ENCODE assay signal across 15 cellular contexts in genomic region chr17:80374732-80375118, GRCh38. TPM values are rescaled to one million over a fixed set of nuclear protein-coding genes. Genes with fewer than 3 reads are reported as not detected.
DNase-seq lines count a peak whose midpoint lies in the region; ATAC-seq and TF ChIP-seq lines count a peak whose summit lies in the region.
"Had no signal": no experiment of that assay in that cellular context is flagged by ENCODE, and none has a peak within 500 bp of the region (broad histone marks: within the 10 kb centered on the region; RNA-seq: fewer than 3 reads in every experiment).

No MANE protein-coding gene starts in this region.

- H3K36me3 Mint-ChIP-seq in activated CD4-positive, alpha-beta memory T cell treated with anti-CD3 and anti-CD28 coated beads for 36 hours: peaks cover 87% of the 10 kb centered on the region
- H3K36me3 Mint-ChIP-seq in activated CD4-positive, alpha-beta memory T cell treated with anti-CD3 and anti-CD28 coated beads, Interleukin-2, amount 10 ng/mL, durations not matched to agents 7 days and 5 days (ENCODE audit: low read depth): peaks cover 95% of the 10 kb centered on the region
- H3K36me3 Mint-ChIP-seq in natural killer cell treated with Interleukin-12 subunit alpha and Interleukin-12 subunit beta and Interleukin-15 and Interleukin-18, amount 100 ng/mL, for 72 hours: peaks cover 53% of the 10 kb centered on the region
- peaks cover 8% of the 10 kb centered on the region for H3K36me3 Mint-ChIP-seq in natural killer cell
- H3K36me3 Mint-ChIP-seq in activated T-helper 17 cell treated with anti-CD3 and anti-CD28 coated beads, Interleukin-2, amount 50 U/mL, for 72 hours (ENCODE audit: low read depth): peaks cover 100% of the 10 kb centered on the region

- no peak for ATAC-seq in natural killer cell treated with Interleukin-12 subunit alpha and Interleukin-12 subunit beta and Interleukin-15 and Interleukin-18, amount 100 ng/mL, for 72 hours
- ATAC-seq in natural killer cell (no peak), GM19351 (IDR thresholded peaks at IDR 0.05; ENCODE audit: unreplicated experiment) (no peak), Right ventricle myocardium superior (ENCODE audit: poor library complexity) (no peak)
- ATAC-seq in activated T-helper 17 cell treated with anti-CD3 and anti-CD28 coated beads, Interleukin-2, amount 50 U/mL, for 72 hours (replicated peaks): no peak

- peak overlapping the region; percentile 28 for H3K27ac Mint-ChIP-seq in activated CD4-positive, alpha-beta memory T cell treated with anti-CD3 and anti-CD28 coated beads for 36 hours
- no peak overlapping the region for H3K27ac Mint-ChIP-seq in activated CD4-positive, alpha-beta memory T cell treated with anti-CD3 and anti-CD28 coated beads, Interleukin-2, amount 10 ng/mL, durations not matched to agents 7 days and 5 days
- peak overlapping the region; percentile 21 to 63 for H3K27ac Mint-ChIP-seq in natural killer cell treated with Interleukin-12 subunit alpha and Interleukin-12 subunit beta and Interleukin-15 and Interleukin-18, amount 100 ng/mL, for 72 hours
- H3K27ac Mint-ChIP-seq in natural killer cell: peak overlapping the region in 1 of 2 donors; percentile 26
- peak overlapping the region; percentile 28 for H3K27ac Mint-ChIP-seq in activated T-helper 17 cell treated with anti-CD3 and anti-CD28 coated beads, Interleukin-2, amount 50 U/mL, for 72 hours
- H3K27ac Mint-ChIP-seq: CD4-positive, alpha-beta T cell; HFFc6 had no signal

- intact Hi-C loops in activated CD4-positive, alpha-beta memory T cell treated with anti-CD3 and anti-CD28 coated beads for 36 hours (cut with micrococcal nuclease): no loop called here
- intact Hi-C loops in natural killer cell (cut with micrococcal nuclease) (no loop called here), Right ventricle myocardium superior (cut with DNase I) (no loop called here)

- POLR2A ChIA-PET in activated CD4-positive, alpha-beta memory T cell treated with anti-CD3 and anti-CD28 coated beads for 36 hours (lab: Charles Lee): no interaction called here
- POLR2A ChIA-PET in activated CD4-positive, alpha-beta memory T cell treated with anti-CD3 and anti-CD28 coated beads, Interleukin-2, amount 10 ng/mL, durations not matched to agents 7 days and 5 days (lab: Charles Lee): interaction anchor here (1.0 to 2.0 kb wide), 2 partner anchors 10 to 13 kb away, joined by 3 to 6 read pairs; no protein-coding TSS in a partner anchor

- H3K9me3 Mint-ChIP-seq in activated CD4-positive, alpha-beta memory T cell treated with anti-CD3 and anti-CD28 coated beads for 36 hours: no peaks in the 10 kb centered on the region
- no peaks in the 10 kb centered on the region for H3K9me3 Mint-ChIP-seq in activated CD4-positive, alpha-beta memory T cell treated with anti-CD3 and anti-CD28 coated beads, Interleukin-2, amount 10 ng/mL, durations not matched to agents 7 days and 5 days
- H3K9me3 Mint-ChIP-seq in natural killer cell treated with Interleukin-12 subunit alpha and Interleukin-12 subunit beta and Interleukin-15 and Interleukin-18, amount 100 ng/mL, for 72 hours: no peaks in the 10 kb centered on the region
- H3K9me3 Mint-ChIP-seq in natural killer cell: no peaks in the 10 kb centered on the region
- H3K9me3 Mint-ChIP-seq in activated T-helper 17 cell treated with anti-CD3 and anti-CD28 coated beads, Interleukin-2, amount 50 U/mL, for 72 hours: no peaks in the 10 kb centered on the region
- H3K9me3 Mint-ChIP-seq: CD4-positive, alpha-beta T cell; HFFc6 had no signal

- TF ChIP-seq CTCF in natural killer cell (IDR thresholded peaks at IDR 0.05) (no peak), GM20000 (IDR thresholded peaks at IDR 0.05; ENCODE audit: extremely low read depth, missing control alignments) (no peak)

- CTCF ChIA-PET in activated CD4-positive, alpha-beta memory T cell treated with anti-CD3 and anti-CD28 coated beads for 36 hours (lab: Charles Lee): no interaction called here
- CTCF ChIA-PET in activated CD4-positive, alpha-beta memory T cell treated with anti-CD3 and anti-CD28 coated beads, Interleukin-2, amount 10 ng/mL, durations not matched to agents 7 days and 5 days (lab: Charles Lee): no interaction called here

- H3K4me3 Mint-ChIP-seq in activated CD4-positive, alpha-beta memory T cell treated with anti-CD3 and anti-CD28 coated beads for 36 hours: no peak overlapping the region
- no peak overlapping the region for H3K4me3 Mint-ChIP-seq in activated CD4-positive, alpha-beta memory T cell treated with anti-CD3 and anti-CD28 coated beads, Interleukin-2, amount 10 ng/mL, durations not matched to agents 7 days and 5 days
- H3K4me3 Mint-ChIP-seq in natural killer cell treated with Interleukin-12 subunit alpha and Interleukin-12 subunit beta and Interleukin-15 and Interleukin-18, amount 100 ng/mL, for 72 hours: no peak overlapping the region
- H3K4me3 Mint-ChIP-seq in natural killer cell: no peak overlapping the region
- no peak overlapping the region for H3K4me3 Mint-ChIP-seq in activated T-helper 17 cell treated with anti-CD3 and anti-CD28 coated beads, Interleukin-2, amount 50 U/mL, for 72 hours
- H3K4me3 Mint-ChIP-seq: CD4-positive, alpha-beta T cell; HFFc6 had no signal

- H3K4me1 Mint-ChIP-seq in activated CD4-positive, alpha-beta memory T cell treated with anti-CD3 and anti-CD28 coated beads for 36 hours (ENCODE audit: low read depth): peaks cover 2% of the 10 kb centered on the region
- H3K4me1 Mint-ChIP-seq in activated CD4-positive, alpha-beta memory T cell treated with anti-CD3 and anti-CD28 coated beads, Interleukin-2, amount 10 ng/mL, durations not matched to agents 7 days and 5 days: peaks cover 2% of the 10 kb centered on the region
- peaks cover 5 to 16% of the 10 kb centered on the region in 2 donors for H3K4me1 Mint-ChIP-seq in natural killer cell treated with Interleukin-12 subunit alpha and Interleukin-12 subunit beta and Interleukin-15 and Interleukin-18, amount 100 ng/mL, for 72 hours (ENCODE audit: low read depth in 2 of 2)
- no peaks in the 10 kb centered on the region for H3K4me1 Mint-ChIP-seq in natural killer cell
- no peaks in the 10 kb centered on the region for H3K4me1 Mint-ChIP-seq in activated T-helper 17 cell treated with anti-CD3 and anti-CD28 coated beads, Interleukin-2, amount 50 U/mL, for 72 hours

- DNase-seq in activated CD4-positive, alpha-beta memory T cell treated with anti-CD3 and anti-CD28 coated beads for 36 hours: no peak
- no peak for DNase-seq in activated CD4-positive, alpha-beta memory T cell treated with anti-CD3 and anti-CD28 coated beads, Interleukin-2, amount 10 ng/mL, durations not matched to agents 7 days and 5 days
- DNase-seq in natural killer cell treated with Interleukin-12 subunit alpha and Interleukin-12 subunit beta and Interleukin-15 and Interleukin-18, amount 100 ng/mL, for 72 hours (ENCODE audit: low spot score): no peak
- DNase-seq in natural killer cell: no peak
- no peak for DNase-seq in GM20000 (ENCODE audit: low spot score)
- DNase-seq in Right ventricle myocardium superior: no peak
- DNase-seq: CD4-positive, alpha-beta T cell; HFFc6; NCI-H1417; NCI-H187 treated with DMSO at 0.1 percent for 48 hours; NCI-H226; OCI-M1; SHP77 had no signal

- H3K27me3 Mint-ChIP-seq in activated CD4-positive, alpha-beta memory T cell treated with anti-CD3 and anti-CD28 coated beads for 36 hours: no peaks in the 10 kb centered on the region
- H3K27me3 Mint-ChIP-seq in activated CD4-positive, alpha-beta memory T cell treated with anti-CD3 and anti-CD28 coated beads, Interleukin-2, amount 10 ng/mL, durations not matched to agents 7 days and 5 days: no peaks in the 10 kb centered on the region
- H3K27me3 Mint-ChIP-seq in natural killer cell treated with Interleukin-12 subunit alpha and Interleukin-12 subunit beta and Interleukin-15 and Interleukin-18, amount 100 ng/mL, for 72 hours: no peaks in the 10 kb centered on the region
- H3K27me3 Mint-ChIP-seq in natural killer cell (ENCODE audit: low read depth in 2 of 2): no peaks in the 10 kb centered on the region
- H3K27me3 Mint-ChIP-seq in activated T-helper 17 cell treated with anti-CD3 and anti-CD28 coated beads, Interleukin-2, amount 50 U/mL, for 72 hours: no peaks in the 10 kb centered on the region
- H3K27me3 Mint-ChIP-seq: CD4-positive, alpha-beta T cell had no signal

RNA-seq across cellular contexts. Expression of gene ENDOV, which starts 40.2 kb away (rescaled TPM):
- 10 to 100 TPM; 16.1 to 16.3 TPM for total RNA-seq in activated CD4-positive, alpha-beta memory T cell treated with anti-CD3 and anti-CD28 coated beads for 36 hours
- total RNA-seq in activated CD4-positive, alpha-beta memory T cell treated with anti-CD3 and anti-CD28 coated beads, Interleukin-2, amount 10 ng/mL, durations not matched to agents 7 days and 5 days: 10 to 100 TPM; 14.2 to 16.2 TPM
- 10 to 100 TPM; 14.0 to 15.2 TPM for total RNA-seq in natural killer cell treated with Interleukin-12 subunit alpha and Interleukin-12 subunit beta and Interleukin-15 and Interleukin-18, amount 100 ng/mL, for 72 hours
- total RNA-seq in natural killer cell (10 to 100 TPM; 17.7 to 24.9 (median 18.8) TPM), Right ventricle myocardium superior (11.7 TPM)
- 10 to 100 TPM in 1 of 2 donors, 1 to 10 TPM in 1; 9.7 to 20.1 TPM for total RNA-seq in activated T-helper 17 cell treated with anti-CD3 and anti-CD28 coated beads, Interleukin-2, amount 50 U/mL, for 72 hours
